ENCODE assay signal across 8 cellular contexts in the genomic region with DNA sequence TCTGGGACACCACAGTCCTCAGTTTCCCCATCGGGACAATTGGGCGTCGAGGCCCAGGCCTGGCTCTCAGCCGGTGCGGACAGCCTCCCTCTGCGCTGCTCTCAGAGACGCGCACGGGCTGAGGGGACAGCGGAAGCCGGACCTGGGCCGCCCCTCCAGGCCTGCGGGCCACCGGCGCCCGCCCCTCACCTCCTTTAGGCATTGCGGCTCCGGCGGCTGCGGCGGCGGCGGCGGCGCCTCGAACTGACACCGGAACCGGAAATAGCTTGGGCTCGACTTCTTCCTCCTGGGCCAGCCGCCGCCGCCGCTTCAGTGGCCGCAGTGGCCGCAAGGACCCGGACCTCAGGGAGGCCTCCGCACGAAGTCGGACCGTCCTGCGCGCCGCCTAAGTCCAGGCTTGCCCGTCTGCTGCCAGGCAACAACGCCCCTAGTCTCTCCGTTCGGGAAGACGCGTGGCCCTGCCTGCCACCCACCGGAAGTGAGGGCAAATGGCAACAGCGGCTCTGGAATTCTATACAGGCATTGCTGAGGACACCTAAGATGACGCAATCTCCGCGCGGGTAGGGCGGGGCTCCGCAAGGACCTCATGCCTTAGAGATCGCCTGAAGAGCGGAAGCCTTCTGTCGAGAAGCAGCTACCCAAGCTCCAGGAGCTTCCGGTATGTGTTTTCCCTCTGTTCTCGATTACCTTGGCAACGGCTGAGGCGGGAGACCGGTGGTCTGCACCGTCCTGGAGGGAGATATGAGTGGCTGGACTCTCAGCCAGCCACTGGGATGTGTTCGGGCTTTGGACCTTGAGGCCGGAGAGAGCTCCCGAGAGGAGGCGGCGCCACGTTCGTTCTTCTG. TPM values are rescaled to one million over a fixed set of nuclear protein-coding genes. Genes with fewer than 3 reads are reported as not detected.
DNase-seq lines count a peak whose midpoint lies in the region; ATAC-seq, FAIRE-seq and TF ChIP-seq lines count a peak whose summit lies in the region.

A gene (plus strand): TSS at position 623 of the 845 bp plus-strand sequence. CDS start 2,124 bp downstream, outside the sequence.
A gene with protein sequence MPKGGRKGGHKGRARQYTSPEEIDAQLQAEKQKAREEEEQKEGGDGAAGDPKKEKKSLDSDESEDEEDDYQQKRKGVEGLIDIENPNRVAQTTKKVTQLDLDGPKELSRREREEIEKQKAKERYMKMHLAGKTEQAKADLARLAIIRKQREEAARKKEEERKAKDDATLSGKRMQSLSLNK (minus strand): TSS at position 251 of the 845 bp plus-strand sequence. CDS start 49 bp downstream, at position 202.

- no peak for FAIRE-seq in urothelium cell line (lab: Jason Lieb, UNC)

- no peaks in the 10 kb centered on the region for H3K27me3 ChIP-seq in psoas muscle (ENCODE audit: insufficient read depth in 3 of 3, low read length in 2 of 3)

- H3K9me3 ChIP-seq in psoas muscle, result no peaks in the 10 kb centered on the region

- WGBS in psoas muscle, 3 donors, result 0% methylated on average over 63 to 73 of the region's 73 CpGs

- H3K9me3 Mint-ChIP-seq in T-helper 1 cell treated with Interleukin-12 subunit alpha and Interleukin-12 subunit beta and Interleukin-4 antibody, amounts not matched to agents 30 μg/mL and 1 μg/mL, for 36 hours, result no peaks in the 10 kb centered on the region

- peak within 1 kb of the TSS; percentile 100 for H3K4me3 Mint-ChIP-seq in T-helper 1 cell treated with Interleukin-12 subunit alpha and Interleukin-12 subunit beta and Interleukin-4 antibody, amounts not matched to agents 30 μg/mL and 1 μg/mL, for 36 hours

- H3K4me3 ChIP-seq in psoas muscle, result peak within 1 kb of the TSS; percentile 95

- in situ Hi-C loops in GM13977 (cut with MboI; ENCODE audit: low pct_unique_long_range_greater_than_20kb, low sequenced_read_pairs, unreplicated experiment), result no loop called here

- peak within 1 kb of the TSS; percentile 94 for H3K27ac Mint-ChIP-seq in T-helper 1 cell treated with Interleukin-12 subunit alpha and Interleukin-12 subunit beta and Interleukin-4 antibody, amounts not matched to agents 30 μg/mL and 1 μg/mL, for 36 hours

- peak; percentile 71 for ATAC-seq in HG02884 (IDR thresholded peaks at IDR 0.05; ENCODE audit: unreplicated experiment)
- peak; percentile 96 for ATAC-seq in left ventricle myocardium superior
- ATAC-seq in psoas muscle, result peak; percentile 94 to 96 (median 94)

- peaks cover 40% of the 10 kb centered on the region for H3K4me1 Mint-ChIP-seq in T-helper 1 cell treated with Interleukin-12 subunit alpha and Interleukin-12 subunit beta and Interleukin-4 antibody, amounts not matched to agents 30 μg/mL and 1 μg/mL, for 36 hours (ENCODE audit: low read depth)

- peak; percentile 97 for DNase-seq in GM13977 (ENCODE audit: low spot score)
- DNase-seq in NCI-H1694 (lab: John Stamatoyannopoulos, UW), result peak; percentile 94
- peak; percentile 64 to 99 (median 95) for DNase-seq in amygdala (lab: John Stamatoyannopoulos, UW)
- peak; percentile 96 for DNase-seq in left ventricle myocardium superior
- DNase-seq in psoas muscle, result peak; percentile 95 to 98
- peak; percentile 99 for DNase-seq in urothelium cell line (ENCODE audit: low spot score)

- peaks cover 9 to 55% of the 10 kb centered on the region in 2 donors for H3K36me3 ChIP-seq in psoas muscle (ENCODE audit: insufficient read depth in 1 of 2, low read depth in 1 of 2)

- H3K36me3 Mint-ChIP-seq in T-helper 1 cell treated with Interleukin-12 subunit alpha and Interleukin-12 subunit beta and Interleukin-4 antibody, amounts not matched to agents 30 μg/mL and 1 μg/mL, for 36 hours (ENCODE audit: low read depth), result peaks cover 34% of the 10 kb centered on the region

- TF ChIP-seq CTCF in GM13977 (IDR thresholded peaks at IDR 0.05; ENCODE audit: extremely low read depth, insufficient read depth, missing control alignments) (no peak), psoas muscle (IDR thresholded peaks at IDR 0.05) (no peak)

- intact Hi-C loops in left ventricle myocardium superior (cut with micrococcal nuclease), result no loop called here
- intact Hi-C loops in psoas muscle (cut with DNase I), result no loop called here

- peaks cover 29% of the 10 kb centered on the region for H3K4me1 ChIP-seq in psoas muscle

- H3K27ac ChIP-seq in psoas muscle, result peak within 1 kb of the TSS; percentile 88

- H3K27me3 Mint-ChIP-seq in T-helper 1 cell treated with Interleukin-12 subunit alpha and Interleukin-12 subunit beta and Interleukin-4 antibody, amounts not matched to agents 30 μg/mL and 1 μg/mL, for 36 hours (ENCODE audit: low read depth), result no peaks in the 10 kb centered on the region

RNA-seq across cellular contexts. Expression of the first gene that starts in this region (rescaled TPM):
- total RNA-seq in left ventricle myocardium superior, result 36.0 TPM
- total RNA-seq in psoas muscle, result 10 to 100 TPM; 30.2 to 49.1 (median 39.8) TPM
- polyA plus RNA-seq in psoas muscle, result 100 to 1,000 TPM in 1 of 3 donors, 10 to 100 TPM in 2; 46.8 to 115 (median 88.0) TPM

RNA-seq across cellular contexts. Expression of the second gene that starts in this region (rescaled TPM):
- total RNA-seq in left ventricle myocardium superior (97.2 TPM), psoas muscle (100 to 1,000 TPM; 131 to 174 (median 172) TPM)
- polyA plus RNA-seq in psoas muscle, result 100 to 1,000 TPM; 257 to 437 (median 436) TPM

Comparison
In these comparisons a context has a peak if more than half of its experiments do, and no peak if none do; other contexts are left out.
1. Peak in every context shown above with its lines: DNase-seq, ATAC-seq, H3K4me3 ChIP-seq and H3K27ac ChIP-seq.